Comparison of ENCODE assay signal across 10 cellular contexts in genomic region chr1:23977854-23978191, GRCh38. TPM values are rescaled to one million over a fixed set of nuclear protein-coding genes. Genes with fewer than 3 reads are reported as not detected.
DNase-seq lines count a peak whose midpoint lies in the region; TF ChIP-seq lines count a peak whose summit lies in the region.
"Had no signal": no experiment of that assay in that cellular context is flagged by ENCODE, and none has a peak within 500 bp of the region (broad histone marks: within the 10 kb centered on the region; RNA-seq: fewer than 3 reads in every experiment).

No MANE protein-coding gene starts in this region.

- intact Hi-C loops in activated CD4-positive, alpha-beta T cell treated with anti-CD3 and anti-CD28 coated beads, Interleukin-2, amount 10 ng/mL, durations not matched to agents 24 days and 14 days (cut with micrococcal nuclease) = loop anchor here (1.0 to 10.0 kb wide), 2 partner anchors 14 to 527 kb away; partner anchors contain the start of gene RCAN3
- intact Hi-C loops in esophagus muscularis mucosa (cut with DNase I) = no loop called here

- no peak for DNase-seq in activated CD4-positive, alpha-beta T cell treated with anti-CD3 and anti-CD28 coated beads, Interleukin-2, amount 10 ng/mL, durations not matched to agents 24 days and 14 days
- no peak for DNase-seq in activated CD4-positive, alpha-beta T cell treated with anti-CD3 and anti-CD28 coated beads, Interleukin-2, amount 50 U/mL, for 1 hour
- DNase-seq in RKO (ENCODE audit: low spot score) = peak; percentile 63
- no peak for DNase-seq in esophagus muscularis mucosa (ENCODE audit: extremely low spot score)
- no peak for DNase-seq in hepatic stellate cell (ENCODE audit: low spot score)
- no peak for DNase-seq in HuH-7.5 (ENCODE audit: low spot score)
- DNase-seq in NCI-H1105 treated with DMSO at 0.1 percent for 48 hours (lab: John Stamatoyannopoulos, UW) = no peak
- DNase-seq: activated effector memory CD4-positive, alpha-beta T cell treated with Interleukin-2 at 50 U/mL for 16 hours; AML-193 had no signal

- H3K27me3 Mint-ChIP-seq in activated CD4-positive, alpha-beta T cell treated with anti-CD3 and anti-CD28 coated beads, Interleukin-2, amount 10 ng/mL, durations not matched to agents 24 days and 14 days = peaks cover 2% of the 10 kb centered on the region

- H3K4me1 Mint-ChIP-seq in activated CD4-positive, alpha-beta T cell treated with anti-CD3 and anti-CD28 coated beads, Interleukin-2, amount 10 ng/mL, durations not matched to agents 24 days and 14 days = peaks cover 39% of the 10 kb centered on the region

- no peaks in the 10 kb centered on the region for H3K9me3 ChIP-seq in esophagus muscularis mucosa
- H3K9me3 ChIP-seq in skeletal muscle tissue (ENCODE audit: control insufficient read depth in 3 of 3, low read length in 3 of 3) = no peaks in the 10 kb centered on the region

- H3K9me3 Mint-ChIP-seq in activated CD4-positive, alpha-beta T cell treated with anti-CD3 and anti-CD28 coated beads, Interleukin-2, amount 10 ng/mL, durations not matched to agents 24 days and 14 days = no peaks in the 10 kb centered on the region

- H3K4me1 ChIP-seq in esophagus muscularis mucosa (peaks cover 37 to 73% (median 64%) of the 10 kb centered on the region in 4 donors), skeletal muscle tissue (ENCODE audit: control insufficient read depth in 3 of 3, insufficient read depth in 3 of 3, low read length in 3 of 3) (peaks cover 23 to 35% (median 34%) of the 10 kb centered on the region in 3 donors)

- no peak for TF ChIP-seq POLR2A in esophagus muscularis mucosa (IDR thresholded peaks at IDR 0.05; ENCODE audit: low read depth)

- H3K27ac Mint-ChIP-seq in activated CD4-positive, alpha-beta T cell treated with anti-CD3 and anti-CD28 coated beads, Interleukin-2, amount 10 ng/mL, durations not matched to agents 24 days and 14 days = peak overlapping the region; percentile 57

- H3K36me3 ChIP-seq in esophagus muscularis mucosa (peaks cover 0 to 20% (median 9%) of the 10 kb centered on the region in 4 donors), skeletal muscle tissue (ENCODE audit: control insufficient read depth in 3 of 3, insufficient read depth in 3 of 3, low read length in 3 of 3) (peaks cover 0 to 6% (median 0%) of the 10 kb centered on the region in 3 donors)

- peak overlapping the region; percentile 98 for H3K4me3 Mint-ChIP-seq in activated CD4-positive, alpha-beta T cell treated with anti-CD3 and anti-CD28 coated beads, Interleukin-2, amount 10 ng/mL, durations not matched to agents 24 days and 14 days

- no peaks in the 10 kb centered on the region for H3K27me3 ChIP-seq in esophagus muscularis mucosa
- H3K27me3 ChIP-seq in skeletal muscle tissue (ENCODE audit: control insufficient read depth in 3 of 3, insufficient read depth in 3 of 3, low read length in 3 of 3) = no peaks in the 10 kb centered on the region

- peaks cover 63% of the 10 kb centered on the region for H3K36me3 Mint-ChIP-seq in activated CD4-positive, alpha-beta T cell treated with anti-CD3 and anti-CD28 coated beads, Interleukin-2, amount 10 ng/mL, durations not matched to agents 24 days and 14 days (ENCODE audit: low read depth)

- H3K9ac ChIP-seq in skeletal muscle tissue (ENCODE audit: low read depth in 1 of 3, low read length in 3 of 3) = peak overlapping the region; percentile 62 to 98 (median 98)

- 79% methylated on average over 1 of the region's 1 CpG for WGBS in esophagus muscularis mucosa

- peak overlapping the region in 2 of 4 donors; percentile 10 to 87 for H3K4me3 ChIP-seq in esophagus muscularis mucosa
- peak overlapping the region; percentile 16 to 96 (median 93) for H3K4me3 ChIP-seq in skeletal muscle tissue (ENCODE audit: low read length in 3 of 3)

- TF ChIP-seq CTCF in esophagus muscularis mucosa (IDR thresholded peaks at IDR 0.05) = no peak

- TF ChIP-seq EP300 in esophagus muscularis mucosa (IDR thresholded peaks at IDR 0.05) = no peak

- H3K27ac ChIP-seq in esophagus muscularis mucosa (replicated peaks in 1 of 4) (peak overlapping the region; percentile 20 to 96 (median 45)), skeletal muscle tissue (ENCODE audit: low read depth, low read length) (peak overlapping the region; percentile 98)

RNA-seq across cellular contexts. Expression of gene SRSF10, which starts 2.3 kb away (rescaled TPM):
- 236 and 247 TPM in 2 replicates for total RNA-seq in activated CD4-positive, alpha-beta T cell treated with anti-CD3 and anti-CD28 coated beads, Interleukin-2, amount 10 ng/mL, durations not matched to agents 24 days and 14 days
- total RNA-seq in esophagus muscularis mucosa (10 to 100 TPM; 53.6 to 89.7 (median 56.6) TPM), skeletal muscle tissue (65.2 TPM)

RNA-seq across cellular contexts. Expression of gene PNRC2, which starts 18.2 kb away (rescaled TPM):
- 140 TPM in 2 replicates for total RNA-seq in activated CD4-positive, alpha-beta T cell treated with anti-CD3 and anti-CD28 coated beads, Interleukin-2, amount 10 ng/mL, durations not matched to agents 24 days and 14 days
- total RNA-seq in esophagus muscularis mucosa (100 to 1,000 TPM in 3 of 4 donors, 10 to 100 TPM in 1; 93.3 to 156 (median 138) TPM), skeletal muscle tissue (62.6 TPM)
